10 cellular contexts compared by ENCODE assay signal in genomic region chr12:41521872-41522379, GRCh38.
DNase-seq lines count a peak whose midpoint lies in the region; ATAC-seq and TF ChIP-seq lines count a peak whose summit lies in the region.
"Had no signal": no experiment of that assay in that cellular context is flagged by ENCODE, and none has a peak within 500 bp of the region (broad histone marks: within the 10 kb centered on the region; RNA-seq: fewer than 3 reads in every experiment).

No MANE protein-coding gene starts in this region.

- H3K27me3 Mint-ChIP-seq in type B pancreatic cell, result peaks cover 11% of the 10 kb centered on the region
- H3K27me3 Mint-ChIP-seq in activated naive CD4-positive, alpha-beta T cell treated with anti-CD3 and anti-CD28 coated beads for 36 hours (ENCODE audit: low read depth), result peaks cover 5% of the 10 kb centered on the region

- H3K4me3 Mint-ChIP-seq in type B pancreatic cell, result no peak overlapping the region
- H3K4me3 Mint-ChIP-seq in activated naive CD4-positive, alpha-beta T cell treated with anti-CD3 and anti-CD28 coated beads for 36 hours, result no peak overlapping the region

- DNase-seq in WERI-Rb-1 (no peak), iris pigment epithelial cell (ENCODE audit: low read depth) (peak; percentile 95), NCI-H2227 treated with DMSO at 0.1 percent for 48 hours (lab: John Stamatoyannopoulos, UW) (no peak), type B pancreatic cell (ENCODE audit: extremely low spot score, unreplicated experiment) (no peak)
- DNase-seq in activated naive CD4-positive, alpha-beta T cell treated with anti-CD3 and anti-CD28 coated beads for 36 hours, result no peak

- intact Hi-C loops in activated naive CD4-positive, alpha-beta T cell treated with anti-CD3 and anti-CD28 coated beads for 36 hours (cut with micrococcal nuclease), result no loop called here

- peaks cover 21% of the 10 kb centered on the region for H3K4me1 ChIP-seq in BLaER1

- H3K36me3 ChIP-seq in BLaER1, result no peaks in the 10 kb centered on the region
- H3K36me3 ChIP-seq in WERI-Rb-1, result no peaks in the 10 kb centered on the region
- H3K36me3 ChIP-seq: neutrophil had no signal

- no peaks in the 10 kb centered on the region for H3K9me3 ChIP-seq in BLaER1
- no peaks in the 10 kb centered on the region for H3K9me3 ChIP-seq in WERI-Rb-1 (ENCODE audit: severe bottlenecking)
- H3K9me3 ChIP-seq: neutrophil had no signal

- CTCF ChIA-PET in activated naive CD4-positive, alpha-beta T cell treated with anti-CD3 and anti-CD28 coated beads for 36 hours (lab: Charles Lee), result no interaction called here

- TF ChIP-seq CTCF in WERI-Rb-1 (IDR thresholded peaks at IDR 0.05; ENCODE audit: low read depth, low read length) (no peak), type B pancreatic cell (conservative IDR thresholded peaks at IDR 0.05) (no peak)

- H3K27me3 ChIP-seq in BLaER1 (no peaks in the 10 kb centered on the region), WERI-Rb-1 (ENCODE audit: insufficient read depth, low read depth, severe bottlenecking) (no peaks in the 10 kb centered on the region)
- H3K27me3 ChIP-seq: neutrophil had no signal

- H3K4me1 Mint-ChIP-seq in type B pancreatic cell (ENCODE audit: unreplicated experiment), result peaks cover 24% of the 10 kb centered on the region
- H3K4me1 Mint-ChIP-seq in activated naive CD4-positive, alpha-beta T cell treated with anti-CD3 and anti-CD28 coated beads for 36 hours (ENCODE audit: low read depth), result peaks cover 16% of the 10 kb centered on the region

- no peaks in the 10 kb centered on the region for H4K20me1 ChIP-seq in BLaER1

- no peaks in the 10 kb centered on the region for H3K36me3 Mint-ChIP-seq in type B pancreatic cell
- H3K36me3 Mint-ChIP-seq in activated naive CD4-positive, alpha-beta T cell treated with anti-CD3 and anti-CD28 coated beads for 36 hours (ENCODE audit: low read depth), result no peaks in the 10 kb centered on the region

- H3K9ac ChIP-seq in BLaER1, result no peak overlapping the region

- ATAC-seq in GM19351 (IDR thresholded peaks at IDR 0.05; ENCODE audit: unreplicated experiment) (peak; percentile 63), HG03571 (IDR thresholded peaks at IDR 0.05; ENCODE audit: unreplicated experiment) (peak; percentile 68)
- ATAC-seq: K562 had no signal

- H3K4me2 ChIP-seq in BLaER1, result peak overlapping the region; percentile 59

- H3K4me3 ChIP-seq in BLaER1 (peak overlapping the region; percentile 29; the same call in 1 of the 2 replicates), WERI-Rb-1 (ENCODE audit: low read depth, low read length) (no peak overlapping the region)
- H3K4me3 ChIP-seq: K562 had no signal

- H3K9me3 Mint-ChIP-seq in type B pancreatic cell, result no peaks in the 10 kb centered on the region
- H3K9me3 Mint-ChIP-seq in activated naive CD4-positive, alpha-beta T cell treated with anti-CD3 and anti-CD28 coated beads for 36 hours, result no peaks in the 10 kb centered on the region

- peak overlapping the region; percentile 69 for H3K27ac ChIP-seq in BLaER1
- H3K27ac ChIP-seq in WERI-Rb-1, result 0 out of 2 replicates have a peak overlapping the region, but pooled peaks have one; percentile 3
- H3K27ac ChIP-seq: neutrophil had no signal

- H3K27ac Mint-ChIP-seq in type B pancreatic cell, result no peak overlapping the region
- no peak overlapping the region for H3K27ac Mint-ChIP-seq in activated naive CD4-positive, alpha-beta T cell treated with anti-CD3 and anti-CD28 coated beads for 36 hours
